Comparison of ENCODE assay signal across 11 cellular contexts in the genomic region with DNA sequence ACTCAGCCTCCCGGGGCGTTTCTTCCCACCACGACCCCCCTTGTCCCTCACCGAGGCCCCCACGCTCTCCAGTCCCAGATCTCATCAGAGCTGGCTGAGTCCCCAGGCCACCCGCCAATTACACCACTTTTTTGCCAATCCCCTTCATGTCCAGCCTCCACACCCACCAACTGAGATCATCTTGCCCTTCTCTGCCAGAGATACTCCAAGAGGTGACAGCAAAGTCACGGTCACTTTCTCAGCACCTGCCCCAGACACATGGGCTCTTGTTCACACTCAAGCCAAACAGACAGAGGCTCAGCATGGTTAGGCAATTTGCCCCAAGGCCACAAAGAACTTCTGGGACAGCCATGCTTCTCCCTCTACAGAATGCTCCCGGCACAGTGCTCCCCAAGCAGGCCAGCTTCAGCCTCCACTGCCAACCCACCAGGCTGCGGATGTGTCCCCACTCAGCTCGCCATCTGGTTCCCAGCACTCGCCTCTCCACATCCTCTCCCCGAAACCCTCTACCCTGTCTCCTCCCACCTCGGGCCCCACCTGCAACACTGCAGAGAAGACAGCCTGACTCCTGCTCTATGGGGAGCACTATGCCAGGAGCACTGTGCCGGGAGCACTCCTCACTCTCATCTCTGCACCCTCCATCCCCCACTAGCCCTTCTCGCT. TPM values are rescaled to one million over a fixed set of nuclear protein-coding genes. Genes with fewer than 3 reads are reported as not detected.
A peak's percentile ranks its signal among the peaks of the same experiment; 100 is the strongest.
DNase-seq lines count a peak whose midpoint lies in the region; ATAC-seq, FAIRE-seq and TF ChIP-seq lines count a peak whose summit lies in the region.
"Had no signal": no experiment of that assay in that cellular context is flagged by ENCODE, and none has a peak within 500 bp of the region (broad histone marks: within the 10 kb centered on the region; RNA-seq: fewer than 3 reads in every experiment).

No MANE protein-coding gene starts in this region.

- H3K36me3 ChIP-seq in GM23338 (ENCODE audit: insufficient read depth) (no peaks in the 10 kb centered on the region; the same call in 1 of the 2 replicates), astrocyte (ENCODE audit: insufficient read depth, low read length) (no peaks in the 10 kb centered on the region), lower lobe of right lung (peaks cover 43% of the 10 kb centered on the region), stomach smooth muscle (ENCODE audit: control insufficient read depth in 2 of 2, insufficient read depth in 2 of 2, low read length in 2 of 2) (peaks cover 2 to 17% of the 10 kb centered on the region in 2 donors)

- H3K9me3 ChIP-seq in astrocyte (ENCODE audit: insufficient read depth, low read depth, low read length) (no peaks in the 10 kb centered on the region), lower lobe of right lung (no peaks in the 10 kb centered on the region), stomach smooth muscle (ENCODE audit: control insufficient read depth in 2 of 2, low read length in 2 of 2) (no peaks in the 10 kb centered on the region)

- H3K27me3 Mint-ChIP-seq in GM23338 (ENCODE audit: insufficient read depth, low read depth, poor library complexity) (peaks cover 23% of the 10 kb centered on the region), astrocyte (ENCODE audit: low read depth, unreplicated experiment) (no peaks in the 10 kb centered on the region)

- H3K9me3 Mint-ChIP-seq in GM23338 = no peaks in the 10 kb centered on the region
- no peaks in the 10 kb centered on the region for H3K9me3 Mint-ChIP-seq in astrocyte (ENCODE audit: unreplicated experiment)

- H3K27ac ChIP-seq in GM23338 (ENCODE audit: low read depth) (no peak overlapping the region), astrocyte (ENCODE audit: low read depth, low read length) (no peak overlapping the region), lower lobe of right lung (no peak overlapping the region), stomach smooth muscle (ENCODE audit: low read length) (peak overlapping the region; percentile 66)
- H3K27ac ChIP-seq: HL-60 had no signal

- no peak for DNase-seq in GM23338 (ENCODE audit: low spot score)
- DNase-seq in astrocyte (ENCODE audit: low read depth) = no peak
- peak; percentile 33 for DNase-seq in lower lobe of right lung
- DNase-seq in effector CD8-positive, alpha-beta T cell (lab: John Stamatoyannopoulos, UW) = no peak
- DNase-seq in NCI-H1092 (lab: John Stamatoyannopoulos, UW) = no peak
- DNase-seq: activated gamma-delta T cell treated with Interleukin-2 at 50 U/mL for 16 hours, DND-41 had no signal

- FAIRE-seq in astrocyte (lab: Jason Lieb, UNC) = no peak
- FAIRE-seq: endothelial cell of umbilical vein had no signal

- intact Hi-C loops in lower lobe of right lung (cut with DNase I) = no loop called here

- ATAC-seq in GM23338 = no peak
- ATAC-seq in lower lobe of right lung = no peak
- ATAC-seq in HG03196 (IDR thresholded peaks at IDR 0.05; ENCODE audit: unreplicated experiment) = no peak

- H3K27me3 ChIP-seq in GM23338 (ENCODE audit: insufficient read depth) (no peaks in the 10 kb centered on the region), astrocyte (ENCODE audit: insufficient read depth, low read length) (no peaks in the 10 kb centered on the region), lower lobe of right lung (ENCODE audit: low read depth) (no peaks in the 10 kb centered on the region), stomach smooth muscle (ENCODE audit: control insufficient read depth in 1 of 2, insufficient read depth in 2 of 2, low read length in 2 of 2) (no peaks in the 10 kb centered on the region)

- H3F3A ChIP-seq in GM23338 (replicated peaks; ENCODE audit: low read depth) = peaks cover 1% of the 10 kb centered on the region; the same call in 1 of the 2 replicates

- H3K36me3 Mint-ChIP-seq in GM23338 (ENCODE audit: low read depth) (peaks cover 16% of the 10 kb centered on the region), astrocyte (ENCODE audit: low read depth, unreplicated experiment) (peaks cover 11% of the 10 kb centered on the region)

- no peak overlapping the region for H3K9ac ChIP-seq in astrocyte (ENCODE audit: low read length)
- peak overlapping the region in 1 of 2 donors; percentile 15 for H3K9ac ChIP-seq in stomach smooth muscle (ENCODE audit: low read length in 2 of 2)

- H3K9me2 ChIP-seq in GM23338 (ENCODE audit: insufficient read depth) = no peaks in the 10 kb centered on the region

- H3K27ac Mint-ChIP-seq in GM23338 (peak overlapping the region; percentile 33), astrocyte (ENCODE audit: unreplicated experiment) (peak overlapping the region; percentile 3)

- H4K20me1 ChIP-seq in GM23338 (replicated peaks; ENCODE audit: insufficient read depth) (no peaks in the 10 kb centered on the region), astrocyte (ENCODE audit: insufficient read depth, low read length) (peaks cover 9% of the 10 kb centered on the region)

- H3K4me1 ChIP-seq in GM23338 (ENCODE audit: insufficient read depth) (peaks cover 7% of the 10 kb centered on the region), astrocyte (ENCODE audit: insufficient read depth, low read length) (peaks cover 12% of the 10 kb centered on the region), lower lobe of right lung (peaks cover 13% of the 10 kb centered on the region), stomach smooth muscle (ENCODE audit: control insufficient read depth, insufficient read depth, low read length) (peaks cover 37% of the 10 kb centered on the region)

- TF ChIP-seq CTCF in GM23338 (conservative IDR thresholded peaks at IDR 0.05; ENCODE audit: low read depth in 2 of 2) = no peak
- no peak for TF ChIP-seq CTCF in astrocyte (IDR thresholded peaks at IDR 0.05; ENCODE audit: insufficient read depth, low read depth, low read length)
- TF ChIP-seq CTCF in lower lobe of right lung (IDR thresholded peaks at IDR 0.05) = no peak

- H3K4me1 Mint-ChIP-seq in GM23338 (peaks cover 32% of the 10 kb centered on the region), astrocyte (ENCODE audit: low read depth, unreplicated experiment) (peaks cover 9% of the 10 kb centered on the region)

- H3K4me2 ChIP-seq in GM23338 = no peak overlapping the region
- H3K4me2 ChIP-seq in astrocyte (ENCODE audit: low read length) = no peak overlapping the region

- H3K4me3 Mint-ChIP-seq in GM23338 (no peak overlapping the region; the same call in 2 of the 3 replicates), astrocyte (ENCODE audit: unreplicated experiment) (no peak overlapping the region)

- H2AFZ ChIP-seq in GM23338 = no peak overlapping the region
- no peak overlapping the region for H2AFZ ChIP-seq in astrocyte (ENCODE audit: low read depth, low read length)

- H3K79me2 ChIP-seq in GM23338 (replicated peaks; ENCODE audit: insufficient read depth) = no peaks in the 10 kb centered on the region
- H3K79me2 ChIP-seq in astrocyte (ENCODE audit: insufficient read depth, low read length) = no peaks in the 10 kb centered on the region

- H3K4me3 ChIP-seq in GM23338 (no peak overlapping the region), astrocyte (ENCODE audit: insufficient read depth, low read depth, low read length) (no peak overlapping the region), lower lobe of right lung (no peak overlapping the region), stomach smooth muscle (ENCODE audit: low read length in 2 of 2) (peak overlapping the region in 1 of 2 donors; percentile 44)

TF ChIP-seq in GM23338, 12 proteins besides CTCF, POLR2A, EP300 and RAD21 (continues in another document):
- no peak for TF ChIP-seq ZNF331 (CRISPR knock-in tag; IDR thresholded peaks at IDR 0.05; ENCODE audit: low read depth)

RNA-seq across cellular contexts. Expression of a gene that starts 4.5 kb away (rescaled TPM):
- total RNA-seq in GM23338 (2014; rRNA removed; shearing (Covaris generic)) = 12.7 TPM in 2 replicates
- polyA plus RNA-seq in GM23338 (2016; fragmentation: Nextera tagmentation; extraction: Ambion mirVana) = 22.3 and 27.1 TPM in 2 replicates
- total RNA-seq in astrocyte (32.3 and 34.2 TPM in 2 replicates), lower lobe of right lung (42.7 TPM)

RNA-seq across cellular contexts. Expression of a gene that starts 57.9 kb away (rescaled TPM):
- total RNA-seq in GM23338 (2014; rRNA removed; shearing (Covaris generic)) = 28.0 and 47.5 TPM in 2 replicates
- 38.3 and 39.2 TPM in 2 replicates for polyA plus RNA-seq in GM23338 (2016; fragmentation: Nextera tagmentation; extraction: Ambion mirVana)
- 45.3 and 46.2 TPM in 2 replicates for total RNA-seq in astrocyte
- total RNA-seq in lower lobe of right lung = 25.6 TPM

RNA-seq across cellular contexts. Expression of a gene that starts 58.0 kb away (rescaled TPM):
- total RNA-seq in GM23338 (2014; rRNA removed; shearing (Covaris generic)) = 126 and 150 TPM in 2 replicates
- 163 and 180 TPM in 2 replicates for polyA plus RNA-seq in GM23338 (2016; fragmentation: Nextera tagmentation; extraction: Ambion mirVana)
- total RNA-seq in astrocyte (193 and 202 TPM in 2 replicates), lower lobe of right lung (107 TPM)
